ENCODE assay signal across 1 cellular context in genomic region chr4:109432676-109433075, GRCh38.
TF ChIP-seq lines count a peak whose summit lies in the region.

No MANE protein-coding gene starts in this region.

TF ChIP-seq in SK-N-SH, 30 proteins besides CTCF, POLR2A, EP300 and RAD21 (continued from another document):
- TF ChIP-seq TAF1 (IDR thresholded peaks at IDR 0.05; ENCODE audit: borderline replicate concordance, low read depth, low read length) (no peak), EZH2phosphoT487 (IDR thresholded peaks at IDR 0.05; ENCODE audit: borderline replicate concordance, low read depth) (no peak), MXI1 (IDR thresholded peaks at IDR 0.05; ENCODE audit: low read depth, low read length) (no peak), FOXM1 (IDR thresholded peaks at IDR 0.05; ENCODE audit: low read depth) (no peak), GABPA (IDR thresholded peaks at IDR 0.05; ENCODE audit: low read depth) (no peak), TCF12 (IDR thresholded peaks at IDR 0.05) (no peak), GATA2 (CRISPR knock-in tag; IDR thresholded peaks at IDR 0.05) (no peak), TEAD4 (IDR thresholded peaks at IDR 0.05; ENCODE audit: borderline replicate concordance, insufficient read depth) (no peak), USF2 (IDR thresholded peaks at IDR 0.05; ENCODE audit: borderline replicate concordance, low read depth, low read length) (no peak), SIN3A (IDR thresholded peaks at IDR 0.05; ENCODE audit: borderline replicate concordance, low read depth, low read length) (no peak)
